ENCODE assay signal across 8 cellular contexts in genomic region chr17:77501101-77501566, GRCh38.
A peak's percentile ranks its signal among the peaks of the same experiment; 100 is the strongest.
DNase-seq lines count a peak whose midpoint lies in the region; ATAC-seq and TF ChIP-seq lines count a peak whose summit lies in the region.

No MANE protein-coding gene starts in this region.

- H3K4me3 ChIP-seq in epithelial cell of esophagus (ENCODE audit: low read length) (no peak overlapping the region), thoracic aorta (no peak overlapping the region)

- TF ChIP-seq CTCF in epithelial cell of esophagus (IDR thresholded peaks at IDR 0.05; ENCODE audit: insufficient read depth, low read depth, low read length, missing control alignments) (peak; percentile 5), thoracic aorta (IDR thresholded peaks at IDR 0.05) (peak; percentile 26)

- no peaks in the 10 kb centered on the region for H3K4me1 ChIP-seq in thoracic aorta (ENCODE audit: control insufficient read depth in 1 of 2, low read depth in 2 of 2)

- no peak overlapping the region for H3K27ac ChIP-seq in thoracic aorta

- no peaks in the 10 kb centered on the region for H3K9me3 ChIP-seq in thoracic aorta

- H3K36me3 ChIP-seq in thoracic aorta = peaks cover 30% of the 10 kb centered on the region

- no peaks in the 10 kb centered on the region for H3K27me3 ChIP-seq in thoracic aorta (replicated peaks; ENCODE audit: insufficient read depth)

- DNase-seq in activated effector memory CD4-positive, alpha-beta T cell treated with anti-CD3 and anti-CD28 coated beads, Interleukin-2, amount 50 U/mL, for 16 hours = peak; percentile 76
- DNase-seq in activated effector memory CD4-positive, alpha-beta T cell treated with Interleukin-2 at 50 U/mL for 16 hours = no peak
- DNase-seq in RPMI8226 = peak; percentile 45
- no peak for DNase-seq in epithelial cell of esophagus (ENCODE audit: low read depth)
- no peak for DNase-seq in thoracic aorta (ENCODE audit: low spot score)
- no peak for DNase-seq in COR-L47 (lab: John Stamatoyannopoulos, UW)
- DNase-seq in DMS114 treated with DMSO at 0.1 percent for 48 hours (lab: John Stamatoyannopoulos, UW; ENCODE audit: unreplicated experiment) = no peak
- DNase-seq in C1 segment of cervical spinal cord (lab: John Stamatoyannopoulos, UW) = no peak

- no peak for ATAC-seq in thoracic aorta (ENCODE audit: insufficient number of reproducible peaks, low FRiP score, low read depth)

Comparison
In these comparisons a context has a peak if more than half of its experiments do, and no peak if none do; other contexts are left out.
1. DNase-seq: peak in activated effector memory CD4-positive, alpha-beta T cell treated with anti-CD3 and anti-CD28 coated beads, Interleukin-2, amount 50 U/mL, for 16 hours (single experiment) and RPMI8226 (single experiment); none in activated effector memory CD4-positive, alpha-beta T cell treated with Interleukin-2 at 50 U/mL for 16 hours (single experiment), epithelial cell of esophagus (single experiment), thoracic aorta (single experiment), COR-L47 (single experiment), DMS114 treated with DMSO at 0.1 percent for 48 hours (single experiment) and C1 segment of cervical spinal cord (0 of 14).